Comparison of ENCODE assay signal across 15 cellular contexts in the genomic region with DNA sequence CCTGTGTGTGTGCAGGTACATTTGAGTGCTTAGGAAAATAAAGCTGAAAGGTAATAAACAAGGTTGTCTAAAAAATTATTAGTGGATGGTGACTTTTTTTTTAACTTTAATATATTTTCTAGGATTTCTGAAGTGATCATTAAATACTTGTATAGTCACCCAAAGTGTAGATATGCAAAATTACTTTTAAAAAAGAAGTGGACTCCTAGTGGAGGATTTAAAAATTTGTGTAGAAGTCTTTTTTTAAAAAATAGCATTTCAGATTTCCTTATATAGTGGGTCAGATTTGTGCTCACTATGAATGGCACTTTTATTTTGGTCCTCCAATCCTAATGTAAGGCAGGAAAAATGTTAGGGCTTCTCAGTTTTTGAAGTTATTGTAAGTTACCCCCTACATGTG. TPM values are rescaled to one million over a fixed set of nuclear protein-coding genes. Genes with fewer than 3 reads are reported as not detected.
DNase-seq lines count a peak whose midpoint lies in the region; ATAC-seq, FAIRE-seq and TF ChIP-seq lines count a peak whose summit lies in the region.
"Had no signal": no experiment of that assay in that cellular context is flagged by ENCODE, and none has a peak within 500 bp of the region (broad histone marks: within the 10 kb centered on the region; RNA-seq: fewer than 3 reads in every experiment).

No MANE protein-coding gene starts in this region.

- no peaks in the 10 kb centered on the region for H3K9me2 ChIP-seq in PC-3 (replicated peaks; ENCODE audit: low read length)

- H3K9me3 ChIP-seq in HepG2 (ENCODE audit: low read length) (no peaks in the 10 kb centered on the region), right lobe of liver (no peaks in the 10 kb centered on the region), PC-3 (ENCODE audit: low read length) (no peaks in the 10 kb centered on the region), iPS-20b (ENCODE audit: insufficient read depth, low read depth, low read length) (no peaks in the 10 kb centered on the region)

- H3K4me1 ChIP-seq in HepG2 (ENCODE audit: insufficient read depth, low read length), result peaks cover 63% of the 10 kb centered on the region
- peaks cover 0 to 12% (median 5%) of the 10 kb centered on the region in 4 donors for H3K4me1 ChIP-seq in right lobe of liver
- H3K4me1 ChIP-seq in PC-3 (ENCODE audit: insufficient read depth, low read length), result peaks cover 24% of the 10 kb centered on the region
- peaks cover 13% of the 10 kb centered on the region; the same call in 1 of the 2 replicates for H3K4me1 ChIP-seq in iPS-20b (ENCODE audit: insufficient read depth, low read length)

- H4K20me1 ChIP-seq in HepG2 (ENCODE audit: insufficient read depth, low read length), result peaks cover 80% of the 10 kb centered on the region
- H4K20me1 ChIP-seq in PC-3 (ENCODE audit: low read length), result peaks cover 50% of the 10 kb centered on the region

- peaks cover 24% of the 10 kb centered on the region for H3K36me3 Mint-ChIP-seq in activated naive CD4-positive, alpha-beta T cell treated with anti-CD3 and anti-CD28 coated beads, Interleukin-2, amount 10 ng/mL, durations not matched to agents 7 days and 5 days

- H3K4me2 ChIP-seq in HepG2 (ENCODE audit: low read depth, low read length) (peak overlapping the region; percentile 91), PC-3 (ENCODE audit: low read length) (peak overlapping the region; percentile 10; the same call in 1 of the 2 replicates)

- peaks cover 4% of the 10 kb centered on the region for H3K9me3 Mint-ChIP-seq in activated naive CD4-positive, alpha-beta T cell treated with anti-CD3 and anti-CD28 coated beads, Interleukin-2, amount 10 ng/mL, durations not matched to agents 7 days and 5 days

- no peak overlapping the region for H3K27ac ChIP-seq in HepG2 (ENCODE audit: extremely low read length, insufficient read depth, low read length)
- no peak overlapping the region for H3K27ac ChIP-seq in right lobe of liver
- H3K27ac ChIP-seq in PC-3 (ENCODE audit: low read length), result no peak overlapping the region
- H3K27ac ChIP-seq in iPS-20b (ENCODE audit: low read length), result no peak overlapping the region

- peak overlapping the region; percentile 8; the same call in 1 of the 2 replicates for H3K9ac ChIP-seq in HepG2 (ENCODE audit: insufficient read depth, low read depth, low read length)
- no peak overlapping the region for H3K9ac ChIP-seq in PC-3 (ENCODE audit: low read length)
- 0 out of 2 replicates have a peak overlapping the region, but pooled peaks have one; percentile 30 for H3K9ac ChIP-seq in iPS-20b (ENCODE audit: low read depth, low read length)

- H3K79me2 ChIP-seq in HepG2 (ENCODE audit: insufficient read depth, low read length) (peaks cover 91% of the 10 kb centered on the region), PC-3 (ENCODE audit: low read length) (peaks cover 88% of the 10 kb centered on the region)

- no peak overlapping the region for H2AFZ ChIP-seq in HepG2 (ENCODE audit: low read length)
- no peak overlapping the region for H2AFZ ChIP-seq in PC-3 (ENCODE audit: low read length)

- H3K4me3 ChIP-seq in HepG2 (replicated peaks in 1 of 3; ENCODE audit: insufficient read depth in 1 of 3, low read depth in 2 of 3, low read length in 3 of 3) (peak overlapping the region in 1 of 3 experiments; percentile 3; a peak in 1 of 6 replicates), right lobe of liver (no peak overlapping the region), PC-3 (ENCODE audit: low read length) (no peak overlapping the region), iPS-20b (ENCODE audit: low read length) (no peak overlapping the region)

- TF ChIP-seq POLR2A in HepG2 (IDR thresholded peaks at IDR 0.05; ENCODE audit: insufficient read depth in 1 of 2, low read depth in 2 of 2, low read length in 2 of 2) (no peak), right lobe of liver (IDR thresholded peaks at IDR 0.05) (no peak)

- CTCF ChIA-PET in HepG2 (lab: Yijun Ruan, JAX; ENCODE audit: low intra/inter-chr PET ratio, low total read pairs) (no interaction called here), PC-3 (lab: Charles Lee) (no interaction called here)
- CTCF ChIA-PET in activated naive CD4-positive, alpha-beta T cell treated with anti-CD3 and anti-CD28 coated beads, Interleukin-2, amount 10 ng/mL, durations not matched to agents 7 days and 5 days (lab: Charles Lee), result interaction anchor here (0.7 kb wide), 1 partner anchor 14 kb away, joined by 3 read pairs; no protein-coding TSS in a partner anchor

- no peak for TF ChIP-seq CTCF in HepG2 (CRISPR knock-in tag; IDR thresholded peaks at IDR 0.05)
- TF ChIP-seq CTCF in right lobe of liver (IDR thresholded peaks at IDR 0.05), result no peak
- TF ChIP-seq CTCF in PC-3 (conservative IDR thresholded peaks at IDR 0.05; ENCODE audit: low read depth, low read length), result no peak
- TF ChIP-seq CTCF in GM20000 (IDR thresholded peaks at IDR 0.05; ENCODE audit: extremely low read depth, missing control alignments), result no peak

- intact Hi-C loops in HepG2 (cut with micrococcal nuclease; ENCODE audit: unreplicated experiment) (loop anchor here (5.0 kb wide), 1 partner anchor 34 kb away; no protein-coding TSS in a partner anchor), right lobe of liver (cut with DNase I) (no loop called here), PC-3 (cut with micrococcal nuclease) (no loop called here)

- no peaks in the 10 kb centered on the region for H3F3A ChIP-seq in PC-3 (ENCODE audit: low read length, unreplicated experiment)

- TF ChIP-seq EP300 in HepG2 (IDR thresholded peaks at IDR 0.05; ENCODE audit: low read depth in 2 of 2, low read length in 2 of 2) (no peak), HepG2 (CRISPR knock-in tag; IDR thresholded peaks at IDR 0.05; ENCODE audit: borderline replicate concordance) (no peak)

- H3K4me3 Mint-ChIP-seq in activated naive CD4-positive, alpha-beta T cell treated with anti-CD3 and anti-CD28 coated beads, Interleukin-2, amount 10 ng/mL, durations not matched to agents 7 days and 5 days, result no peak overlapping the region

- POLR2A ChIA-PET in HepG2 (lab: Yijun Ruan, JAX) (no interaction called here), PC-3 (lab: Charles Lee; ENCODE audit: unreplicated experiment) (no interaction called here)

- H3K27me3 Mint-ChIP-seq in activated naive CD4-positive, alpha-beta T cell treated with anti-CD3 and anti-CD28 coated beads, Interleukin-2, amount 10 ng/mL, durations not matched to agents 7 days and 5 days, result no peaks in the 10 kb centered on the region

- in situ Hi-C loops in HepG2 (cut with HindIII; ENCODE audit: extremely low pct_ligation_motif_present, low pct_unique_long_range_greater_than_20kb), result no loop called here

- peaks cover 5 to 28% of the 10 kb centered on the region in 2 experiments for H3K36me3 ChIP-seq in HepG2 (replicated peaks in 1 of 2; ENCODE audit: control insufficient read depth in 1 of 2, insufficient read depth in 2 of 2, low read length in 2 of 2)
- peaks cover 0 to 8% (median 0%) of the 10 kb centered on the region in 4 donors for H3K36me3 ChIP-seq in right lobe of liver
- H3K36me3 ChIP-seq in PC-3 (ENCODE audit: low read depth, low read length), result peaks cover 9% of the 10 kb centered on the region; the same call in 1 of the 2 replicates
- H3K36me3 ChIP-seq in iPS-20b (ENCODE audit: insufficient read depth, low read depth, low read length), result peaks cover 31% of the 10 kb centered on the region

- DNase-seq in HepG2 (ENCODE audit: low spot score) (no peak), right lobe of liver (no peak), PC-3 (no peak), GM20000 (ENCODE audit: low spot score) (no peak), NCI-H82 (lab: John Stamatoyannopoulos, UW) (no peak), SIG-M5 treated with dmso at 0.1 percent for 504 hours (lab: John Stamatoyannopoulos, UW; ENCODE audit: unreplicated experiment) (no peak)
- no peak for DNase-seq in activated naive CD4-positive, alpha-beta T cell treated with anti-CD3 and anti-CD28 coated beads, Interleukin-2, amount 10 ng/mL, durations not matched to agents 7 days and 5 days
- DNase-seq: EL, NCI-H1105, NCI-H187, SIG-M5 had no signal

- H3K27me3 ChIP-seq in HepG2 (ENCODE audit: control insufficient read depth in 1 of 2, insufficient read depth in 2 of 2, low read length in 2 of 2) (no peaks in the 10 kb centered on the region; a peak in 1 of 5 replicates), right lobe of liver (no peaks in the 10 kb centered on the region), PC-3 (ENCODE audit: low read length) (no peaks in the 10 kb centered on the region), iPS-20b (ENCODE audit: insufficient read depth, low read length) (no peaks in the 10 kb centered on the region)

- no TSS peak for BruUV-seq in HepG2 (replicated peaks; lab: Mats Ljungman, UMichigan)
- no TSS peak for BruUV-seq in PC-3 (replicated peaks; lab: Mats Ljungman, UMichigan)

- ATAC-seq in HepG2 (no peak), right lobe of liver (no peak), PC-3 (no peak)
- ATAC-seq: HCT116 had no signal

- FAIRE-seq in HepG2 (lab: Jason Lieb, UNC), result no peak
- FAIRE-seq: GM12892, GM19239 had no signal

- H3K4me1 Mint-ChIP-seq in activated naive CD4-positive, alpha-beta T cell treated with anti-CD3 and anti-CD28 coated beads, Interleukin-2, amount 10 ng/mL, durations not matched to agents 7 days and 5 days, result peaks cover 43% of the 10 kb centered on the region

- H3K27ac Mint-ChIP-seq in activated naive CD4-positive, alpha-beta T cell treated with anti-CD3 and anti-CD28 coated beads, Interleukin-2, amount 10 ng/mL, durations not matched to agents 7 days and 5 days, result no peak overlapping the region

- no peak for TF ChIP-seq RAD21 in HepG2 (CRISPR knock-in tag; IDR thresholded peaks at IDR 0.05)

RNA-seq across cellular contexts. Expression of gene GORASP2, which starts 3.9 kb away (rescaled TPM):
- total RNA-seq in HepG2 (2016; rRNA removed; fragmentation: Illumina TruSeq; extraction: Trizol), result 97.3 and 103 TPM in 2 replicates
- 22.0 and 22.8 TPM in 2 replicates for total RNA-seq in HepG2 (2016; cell fraction: cytosol; rRNA removed; fragmentation: Illumina TruSeq; extraction: Trizol; ENCODE audit: low read depth)
- 82.8 and 104 TPM in 2 replicates for total RNA-seq in HepG2 (2016; cell fraction: insoluble cytoplasmic fraction; rRNA removed; fragmentation: Illumina TruSeq; extraction: Trizol)
- 51.0 and 56.4 TPM in 2 replicates for total RNA-seq in HepG2 (2016; cell fraction: membrane; rRNA removed; fragmentation: Illumina TruSeq; extraction: Trizol)
- 78.9 and 79.4 TPM in 2 replicates for total RNA-seq in HepG2 (2016; cell fraction: nucleus; rRNA removed; fragmentation: Illumina TruSeq; extraction: Trizol)
- polyA plus RNA-seq in HepG2 (2011; rRNA removed), result 190 and 239 TPM in 2 replicates
- 210 and 213 TPM in 2 replicates for polyA plus RNA-seq in HepG2 (2011; cell fraction: cytosol; rRNA removed)
- 82.9 and 100 TPM in 2 replicates for polyA plus RNA-seq in HepG2 (2011; cell fraction: nucleus; rRNA removed)
- polyA plus RNA-seq in HepG2 (2012), result 89.3 and 114 TPM in 2 replicates
- polyA plus RNA-seq in HepG2 (2016; cell fraction: cytosol; fragmentation: Illumina TruSeq; extraction: Trizol; ENCODE audit: low read depth), result 27.3 and 29.3 TPM in 2 replicates
- polyA plus RNA-seq in HepG2 (2016; cell fraction: insoluble cytoplasmic fraction; fragmentation: Illumina TruSeq; extraction: Trizol; ENCODE audit: low read depth), result 157 and 193 TPM in 2 replicates
- polyA plus RNA-seq in HepG2 (2016; cell fraction: membrane; fragmentation: Illumina TruSeq; extraction: Trizol; ENCODE audit: low read depth), result 52.8 and 61.7 TPM in 2 replicates
- polyA plus RNA-seq in HepG2 (2016; cell fraction: nucleus; fragmentation: Illumina TruSeq; extraction: Trizol; ENCODE audit: insufficient read depth, low read depth), result 107 and 115 TPM in 2 replicates
- 108 and 236 TPM in 2 replicates for polyA minus RNA-seq in HepG2 (2011; rRNA and poly(A)+ RNA removed; ENCODE audit: low replicate concordance)
- 74.6 and 85.1 TPM in 2 replicates for polyA minus RNA-seq in HepG2 (2011; cell fraction: cytosol; rRNA and poly(A)+ RNA removed)
- 157 and 204 TPM in 2 replicates for polyA minus RNA-seq in HepG2 (2011; cell fraction: nucleus; rRNA and poly(A)+ RNA removed)
- 10 to 100 TPM; 32.8 to 47.6 (median 37.6) TPM for total RNA-seq in right lobe of liver
- 44.5 and 67.3 TPM in 2 replicates for total RNA-seq in PC-3 (2014; rRNA removed)
